ENCODE assay signal across 17 cellular contexts in the genomic region with DNA sequence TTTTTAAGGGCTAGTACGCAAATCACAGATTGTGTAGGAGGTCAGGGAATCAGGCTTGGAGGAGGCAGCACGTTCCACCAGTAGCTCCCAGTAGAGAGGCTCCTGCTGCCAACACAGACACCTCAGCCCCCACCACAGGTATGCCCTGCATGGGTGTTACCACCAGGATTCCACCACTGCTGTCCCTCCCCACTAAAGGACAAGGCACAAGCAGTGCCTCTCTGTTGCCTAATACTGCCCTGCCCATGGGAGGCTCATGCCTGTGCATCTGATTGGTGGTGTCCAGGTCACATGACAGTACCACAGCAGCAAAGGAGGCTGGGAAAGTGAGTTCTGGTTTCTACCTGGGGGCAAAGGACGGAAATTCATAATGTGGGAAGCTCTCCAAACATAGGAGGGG. TPM values are rescaled to one million over a fixed set of nuclear protein-coding genes. Genes with fewer than 3 reads are reported as not detected.
A peak's percentile ranks its signal among the peaks of the same experiment; 100 is the strongest.
DNase-seq lines count a peak whose midpoint lies in the region; TF ChIP-seq lines count a peak whose summit lies in the region.
"Had no signal": no experiment of that assay in that cellular context is flagged by ENCODE, and none has a peak within 500 bp of the region (broad histone marks: within the 10 kb centered on the region; RNA-seq: fewer than 3 reads in every experiment).

No MANE protein-coding gene starts in this region.

- BruUV-seq in A673 (replicated peaks; lab: Mats Ljungman, UMichigan): no TSS peak

- 55% methylated on average over 3 of the region's 3 CpGs for WGBS in SK-N-SH (ENCODE audit: low lambda C conversion rate)

- no peak overlapping the region for H3K4me3 ChIP-seq in A673 (ENCODE audit: low read depth, low read length, poor library complexity, severe bottlenecking)
- no peak overlapping the region for H3K4me3 ChIP-seq in SK-N-SH (ENCODE audit: low read depth in 2 of 2, low read length in 1 of 2)
- no peak overlapping the region for H3K4me3 ChIP-seq in tibial artery

- H3K4me2 ChIP-seq in SK-N-SH: no peak overlapping the region

- intact Hi-C loops in A673 (cut with micrococcal nuclease; ENCODE audit: unreplicated experiment) (no loop called here), tibial artery (cut with DNase I; ENCODE audit: low total_unique reads) (no loop called here)

- H3K4me1 ChIP-seq in A673 (ENCODE audit: insufficient read depth, low read length, poor library complexity, severe bottlenecking) (peaks cover 3% of the 10 kb centered on the region), SK-N-SH (ENCODE audit: control insufficient read depth in 1 of 2, insufficient read depth in 2 of 2, low read depth in 1 of 2, low read length in 1 of 2) (peaks cover 0 to 38% of the 10 kb centered on the region in 2 experiments; a peak in 1 of 4 replicates), tibial artery (no peaks in the 10 kb centered on the region)

- H3K27ac ChIP-seq in A673 (ENCODE audit: low read depth, low read length, poor library complexity, severe bottlenecking): no peak overlapping the region
- H3K27ac ChIP-seq in SK-N-SH (ENCODE audit: low read depth in 2 of 2, low read length in 1 of 2): no peak overlapping the region
- H3K27ac ChIP-seq in tibial artery: no peak overlapping the region

- H3K9ac ChIP-seq in SK-N-SH: no peak overlapping the region

- no peaks in the 10 kb centered on the region for H4K20me1 ChIP-seq in SK-N-SH (ENCODE audit: insufficient read depth)

- no peak for TF ChIP-seq CTCF in A673 (conservative IDR thresholded peaks at IDR 0.05; ENCODE audit: low read depth, low read length)
- TF ChIP-seq CTCF in SK-N-SH (IDR thresholded peaks at IDR 0.05): no peak
- TF ChIP-seq CTCF in tibial artery (IDR thresholded peaks at IDR 0.05): no peak

- no peak for TF ChIP-seq RAD21 in SK-N-SH (IDR thresholded peaks at IDR 0.05; ENCODE audit: low read length)

- TF ChIP-seq EP300 in SK-N-SH (IDR thresholded peaks at IDR 0.05; ENCODE audit: borderline replicate concordance in 1 of 2, low read depth in 1 of 2, low read length in 1 of 2): no peak

- H3K27me3 ChIP-seq in A673 (replicated peaks; ENCODE audit: insufficient read depth, low read depth, low read length, poor library complexity) (no peaks in the 10 kb centered on the region), SK-N-SH (ENCODE audit: insufficient read depth) (no peaks in the 10 kb centered on the region; the same call in 1 of the 2 replicates), tibial artery (peaks cover 0 to 12% of the 10 kb centered on the region in 2 donors)

- H3K9me3 ChIP-seq in A673 (ENCODE audit: low read depth, low read length, poor library complexity, severe bottlenecking): no peaks in the 10 kb centered on the region
- H3K9me3 ChIP-seq in SK-N-SH: no peaks in the 10 kb centered on the region
- H3K9me3 ChIP-seq in tibial artery: no peaks in the 10 kb centered on the region

- DNase-seq in A673 (ENCODE audit: low spot score): peak; percentile 31
- DNase-seq in HT-29 (ENCODE audit: low spot score): peak; percentile 66
- DNase-seq in SK-N-SH: no peak
- DNase-seq in iPS-NIHi11 (ENCODE audit: low spot score): peak; percentile 74
- no peak for DNase-seq in NCI-H510A treated with DMSO at 0.1 percent for 48 hours (lab: John Stamatoyannopoulos, UW)
- no peak for DNase-seq in cerebellum (ENCODE audit: low spot score)
- no peak for DNase-seq in tibial artery
- no peak for DNase-seq in activated CD4-positive, alpha-beta T cell treated with anti-CD3 and anti-CD28 coated beads for 1 hour
- DNase-seq: activated CD4-positive, alpha-beta T cell treated with anti-CD3 and anti-CD28 coated beads, Interleukin-2, amount 10 ng/mL, durations not matched to agents 24 days and 14 days; activated T-cell treated with anti-CD3 and anti-CD28 coated beads, Interleukin-2, amount 50 U/mL, for 24 hours; COR-L47; midbrain; NCI-H1417 treated with DMSO at 0.1 percent for 48 hours; occipital lobe; OCI-M1; stimulated activated naive B cell treated with anti-CD40 and anti-IgM and Interleukin-4, amounts not matched to agents 10 μg/mL and 1 μg/mL and 100 μg/mL, for 72 hours had no signal

- no peaks in the 10 kb centered on the region for H3F3A ChIP-seq in SK-N-SH (replicated peaks; ENCODE audit: insufficient read depth)

- H3K9me2 ChIP-seq in SK-N-SH: no peaks in the 10 kb centered on the region

- H2AFZ ChIP-seq in SK-N-SH (ENCODE audit: low read depth): no peak overlapping the region

- POLR2A ChIA-PET in A673 (lab: Charles Lee; ENCODE audit: low non-redundant PET) (no interaction called here), SK-N-SH (lab: Yijun Ruan, JAX) (interaction anchor here (1.2 kb wide), 1 partner anchor 35 kb away, joined by 5 read pairs; no protein-coding TSS in a partner anchor)

- H3K36me3 ChIP-seq in A673 (ENCODE audit: insufficient read depth, low read length, poor library complexity, severe bottlenecking) (no peaks in the 10 kb centered on the region), SK-N-SH (replicated peaks in 1 of 2; ENCODE audit: control insufficient read depth in 1 of 2, insufficient read depth in 2 of 2, low read length in 1 of 2) (no peaks in the 10 kb centered on the region), tibial artery (no peaks in the 10 kb centered on the region)

- no peaks in the 10 kb centered on the region for H3K79me2 ChIP-seq in SK-N-SH (ENCODE audit: insufficient read depth)

- CTCF ChIA-PET in A673 (lab: Charles Lee): no interaction called here
- CTCF ChIA-PET in SK-N-SH (lab: Yijun Ruan, JAX): interaction anchor here (0.9 to 2.8 kb wide), 9 partner anchors 11 to 226 kb away, joined by 3 to 13 read pairs (median 4); no protein-coding TSS in a partner anchor

TF ChIP-seq in SK-N-SH, 30 proteins besides CTCF, POLR2A, EP300 and RAD21:
- TF ChIP-seq MAX (IDR thresholded peaks at IDR 0.05; ENCODE audit: low read depth) (no peak), SIN3A (IDR thresholded peaks at IDR 0.05; ENCODE audit: borderline replicate concordance, low read depth, low read length) (no peak), NFIC (IDR thresholded peaks at IDR 0.05; ENCODE audit: borderline replicate concordance) (no peak), ELF1 (IDR thresholded peaks at IDR 0.05) (no peak), FOXM1 (IDR thresholded peaks at IDR 0.05; ENCODE audit: low read depth) (no peak), TCF12 (IDR thresholded peaks at IDR 0.05) (no peak), EZH2phosphoT487 (IDR thresholded peaks at IDR 0.05; ENCODE audit: borderline replicate concordance, low read depth) (no peak), GABPA (IDR thresholded peaks at IDR 0.05; ENCODE audit: low read depth) (no peak), FOSL2 (IDR thresholded peaks at IDR 0.05; ENCODE audit: borderline replicate concordance, low read depth) (no peak), USF1 (IDR thresholded peaks at IDR 0.05; ENCODE audit: borderline replicate concordance, low read depth) (peak; percentile 90), SMC3 (IDR thresholded peaks at IDR 0.05; ENCODE audit: low read depth, low read length) (no peak), IRF3 (IDR thresholded peaks at IDR 0.05; ENCODE audit: low read depth, low read length) (no peak), RFX5 (IDR thresholded peaks at IDR 0.05; ENCODE audit: low read length) (no peak), USF2 (IDR thresholded peaks at IDR 0.05; ENCODE audit: borderline replicate concordance, low read depth, low read length) (peak; percentile 31; the same call in 1 of the 2 replicates), JUND (IDR thresholded peaks at IDR 0.05) (no peak)

RNA-seq across cellular contexts. Expression of gene CACNG4, which starts 33.6 kb away (rescaled TPM):
- 9.7 and 9.9 TPM in 2 replicates for total RNA-seq in A673 (2021)
- total RNA-seq in HT-29 (2014; rRNA removed; shearing (Covaris generic)): 6.2 and 6.3 TPM in 2 replicates
- 12.4 and 13.2 TPM in 2 replicates for polyA plus RNA-seq in SK-N-SH (2012; rRNA removed)
- 9.9 and 16.7 TPM in 2 replicates for polyA plus RNA-seq in SK-N-SH (2012; cell fraction: cytosol; rRNA removed)
- polyA plus RNA-seq in SK-N-SH (2012; cell fraction: nucleus; rRNA removed): 7.9 and 9.8 TPM in 2 replicates
- total RNA-seq in cerebellum: 34.8 TPM
- total RNA-seq: activated CD4-positive, alpha-beta T cell treated with anti-CD3 and anti-CD28 coated beads, Interleukin-2, amount 10 ng/mL, durations not matched to agents 24 days and 14 days; T-helper 2 cell treated with Interferon-gamma antibody and Interleukin-4, amounts not matched to agents 100 ng/mL and 5 ng/mL, for 36 hours had no signal

Comparison
In these comparisons a context has a peak if more than half of its experiments do, and no peak if none do; other contexts are left out.
1. DNase-seq: peak in A673 (single experiment), HT-29 (single experiment) and iPS-NIHi11 (single experiment); none in SK-N-SH (single experiment), NCI-H510A treated with DMSO at 0.1 percent for 48 hours (single experiment), cerebellum (single experiment), tibial artery (0 of 2) and activated CD4-positive, alpha-beta T cell treated with anti-CD3 and anti-CD28 coated beads for 1 hour (single experiment).